Comparison of ENCODE assay signal across 8 cellular contexts in genomic region chr2:180979086-180979934, GRCh38. TPM values are rescaled to one million over a fixed set of nuclear protein-coding genes. Genes with fewer than 3 reads are reported as not detected.
DNase-seq lines count a peak whose midpoint lies in the region; ATAC-seq and TF ChIP-seq lines count a peak whose summit lies in the region.

No MANE protein-coding gene starts in this region.

- H3K9me3 Mint-ChIP-seq in endothelial cell (ENCODE audit: unreplicated experiment) (no peaks in the 10 kb centered on the region), neural crest cell (no peaks in the 10 kb centered on the region)

- peak overlapping the region; percentile 95 for H2AFZ ChIP-seq in GM23248
- H2AFZ ChIP-seq in SK-N-SH (ENCODE audit: low read depth), result peak overlapping the region; percentile 84

- peak; percentile 77 for DNase-seq in GM23248
- no peak for DNase-seq in SK-N-SH
- DNase-seq in endothelial cell (ENCODE audit: low spot score), result no peak
- no peak for DNase-seq in neural crest cell (ENCODE audit: low read depth, low spot score)
- no peak for DNase-seq in NCI-H128 (lab: John Stamatoyannopoulos, UW; ENCODE audit: unreplicated experiment)
- no peak for DNase-seq in NOMO-1 treated with dmso at 0.1 percent for 144 hours (lab: John Stamatoyannopoulos, UW; ENCODE audit: unreplicated experiment)

- H3K27ac ChIP-seq in GM23248 (peak overlapping the region; percentile 80), SK-N-SH (ENCODE audit: low read depth in 2 of 2, low read length in 1 of 2) (peak overlapping the region; percentile 56 to 69; a peak in 3 of 4 replicates)

- H3K9me2 ChIP-seq in GM23248 (ENCODE audit: insufficient read depth) (no peaks in the 10 kb centered on the region), SK-N-SH (no peaks in the 10 kb centered on the region)

- H3K4me3 Mint-ChIP-seq in endothelial cell (ENCODE audit: unreplicated experiment) (peak overlapping the region; percentile 90), neural crest cell (peak overlapping the region; percentile 85)

- H3K36me3 Mint-ChIP-seq in endothelial cell (ENCODE audit: low read depth, unreplicated experiment) (peaks cover 8% of the 10 kb centered on the region), neural crest cell (ENCODE audit: low read depth) (no peaks in the 10 kb centered on the region)

- H3K79me2 ChIP-seq in GM23248 (ENCODE audit: insufficient read depth) (peaks cover 32% of the 10 kb centered on the region), SK-N-SH (ENCODE audit: insufficient read depth) (peaks cover 29% of the 10 kb centered on the region)

- H3K9ac ChIP-seq in GM23248 (peak overlapping the region; percentile 78), SK-N-SH (peak overlapping the region; percentile 50; the same call in 1 of the 2 replicates)

- H3K36me3 ChIP-seq in GM23248 (ENCODE audit: low read depth), result peaks cover 11% of the 10 kb centered on the region
- H3K36me3 ChIP-seq in SK-N-SH (replicated peaks in 1 of 2; ENCODE audit: control insufficient read depth in 1 of 2, insufficient read depth in 2 of 2, low read length in 1 of 2), result peaks cover 11 to 13% of the 10 kb centered on the region in 2 experiments

- H3K27me3 Mint-ChIP-seq in endothelial cell (ENCODE audit: unreplicated experiment), result peaks cover 12% of the 10 kb centered on the region
- H3K27me3 Mint-ChIP-seq in neural crest cell (ENCODE audit: low read depth), result no peaks in the 10 kb centered on the region

- peaks cover 32% of the 10 kb centered on the region for H3K4me1 ChIP-seq in GM23248 (ENCODE audit: insufficient read depth)
- peaks cover 5 to 20% of the 10 kb centered on the region in 2 experiments; a peak in 3 of 4 replicates for H3K4me1 ChIP-seq in SK-N-SH (ENCODE audit: control insufficient read depth in 1 of 2, insufficient read depth in 2 of 2, low read depth in 1 of 2, low read length in 1 of 2)

- ATAC-seq in GM19035 (IDR thresholded peaks at IDR 0.05; ENCODE audit: unreplicated experiment) (no peak), HG03460 (IDR thresholded peaks at IDR 0.05; ENCODE audit: unreplicated experiment) (no peak)

- H3K4me1 Mint-ChIP-seq in endothelial cell (ENCODE audit: unreplicated experiment) (peaks cover 33% of the 10 kb centered on the region), neural crest cell (peaks cover 47% of the 10 kb centered on the region)

- H3K9me3 ChIP-seq in GM23248 (ENCODE audit: low read depth) (no peaks in the 10 kb centered on the region), SK-N-SH (no peaks in the 10 kb centered on the region)

- H3K27ac Mint-ChIP-seq in endothelial cell (ENCODE audit: unreplicated experiment), result peak overlapping the region; percentile 93
- peak overlapping the region; percentile 87 for H3K27ac Mint-ChIP-seq in neural crest cell (ENCODE audit: unreplicated experiment)

- H3K4me3 ChIP-seq in GM23248 (peak overlapping the region; percentile 76), SK-N-SH (ENCODE audit: low read depth in 2 of 2, low read length in 1 of 2) (peak overlapping the region in 1 of 2 experiments; percentile 51; a peak in 2 of 4 replicates)

- H3F3A ChIP-seq in GM23248 (ENCODE audit: insufficient read depth), result peaks cover 34% of the 10 kb centered on the region
- peaks cover 16% of the 10 kb centered on the region for H3F3A ChIP-seq in SK-N-SH (replicated peaks; ENCODE audit: insufficient read depth)

- in situ Hi-C loops in GM23248 (cut with MboI), result no loop called here

- H3K4me2 ChIP-seq in GM23248 (ENCODE audit: unreplicated experiment) (peak overlapping the region; percentile 87), SK-N-SH (peak overlapping the region; percentile 74)

- CTCF ChIA-PET in SK-N-SH (lab: Yijun Ruan, JAX), result interaction anchor here (0.8 to 3.7 kb wide), 6 partner anchors 10 to 855 kb away, joined by 3 to 50 read pairs (median 5); no protein-coding TSS in a partner anchor

- WGBS in GM23248 (ENCODE audit: low coverage in 1 of 2, low lambda C conversion rate in 2 of 2, missing lambda C conversion rate in 2 of 2), 2 experiments, result 19% methylated on average over 9 of the region's 9 CpGs
- WGBS in SK-N-SH (ENCODE audit: low lambda C conversion rate), result 81% methylated on average over 9 of the region's 9 CpGs

- no peak for TF ChIP-seq RAD21 in SK-N-SH (IDR thresholded peaks at IDR 0.05; ENCODE audit: low read length)

- POLR2A ChIA-PET in SK-N-SH (lab: Yijun Ruan, JAX), result interaction anchor here (1.0 kb wide), 1 partner anchor 371 kb away, joined by 3 read pairs; no protein-coding TSS in a partner anchor

- H4K20me1 ChIP-seq in GM23248 (ENCODE audit: insufficient read depth), result no peaks in the 10 kb centered on the region
- no peaks in the 10 kb centered on the region for H4K20me1 ChIP-seq in SK-N-SH (ENCODE audit: insufficient read depth)

- TF ChIP-seq CTCF in SK-N-SH (IDR thresholded peaks at IDR 0.05), result no peak
- no peak for TF ChIP-seq CTCF in endothelial cell (IDR thresholded peaks at IDR 0.05; ENCODE audit: unreplicated experiment)
- no peak for TF ChIP-seq CTCF in neural crest cell (conservative IDR thresholded peaks at IDR 0.05)

- no peak for TF ChIP-seq EP300 in SK-N-SH (IDR thresholded peaks at IDR 0.05; ENCODE audit: borderline replicate concordance in 1 of 2, low read depth in 1 of 2, low read length in 1 of 2)

- H3K27me3 ChIP-seq in GM23248 (replicated peaks; ENCODE audit: insufficient read depth) (no peaks in the 10 kb centered on the region), SK-N-SH (ENCODE audit: insufficient read depth) (no peaks in the 10 kb centered on the region)

TF ChIP-seq in SK-N-SH, 30 proteins besides CTCF, POLR2A, EP300 and RAD21:
- TF ChIP-seq TCF12 (IDR thresholded peaks at IDR 0.05) (peak; percentile 25; the same call in 1 of the 2 replicates), GABPA (IDR thresholded peaks at IDR 0.05; ENCODE audit: low read depth) (peak; percentile 28; the same call in 1 of the 2 replicates), RCOR1 (IDR thresholded peaks at IDR 0.05; ENCODE audit: low read length) (no peak)

RNA-seq across cellular contexts. Expression of gene UBE2E3, which starts 1.1 kb away (rescaled TPM):
- 142 and 171 TPM in 2 replicates for total RNA-seq in GM23248 (2014; rRNA removed; shearing (Covaris generic))
- 168 and 184 TPM in 2 replicates for polyA plus RNA-seq in GM23248 (2016; fragmentation: Nextera tagmentation; extraction: Ambion mirVana)
- 62.9 and 71.1 TPM in 2 replicates for polyA plus RNA-seq in SK-N-SH (2012; rRNA removed)
- polyA plus RNA-seq in SK-N-SH (2012; cell fraction: cytosol; rRNA removed), result 94.7 and 109 TPM in 2 replicates
- 20.6 and 50.7 TPM in 2 replicates for polyA plus RNA-seq in SK-N-SH (2012; cell fraction: nucleus; rRNA removed)
- 237 TPM for total RNA-seq in endothelial cell (ENCODE audit: unreplicated experiment)
- 228 and 230 TPM in 2 replicates for total RNA-seq in neural crest cell
